Comparison of ENCODE assay signal across 21 cellular contexts in the genomic region with DNA sequence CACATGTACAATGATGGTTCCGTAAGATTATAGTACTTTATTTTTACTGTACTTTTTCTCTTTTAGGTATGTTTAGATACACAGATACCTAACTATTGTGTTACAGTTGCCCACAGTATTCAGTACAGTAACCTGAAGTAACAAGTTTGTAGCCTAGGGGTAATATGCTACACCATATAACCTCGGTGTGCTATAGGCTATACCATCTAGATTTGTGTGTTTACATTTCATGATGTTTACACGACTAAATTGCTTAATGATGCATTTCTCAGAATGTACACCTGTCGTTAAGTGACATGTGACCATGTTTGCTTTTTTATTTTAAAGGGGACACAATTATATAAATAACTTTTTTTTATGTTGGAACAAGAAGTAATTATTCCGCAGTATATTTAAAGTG.
"Had no signal": no experiment of that assay in that cellular context is flagged by ENCODE, and none has a peak within 500 bp of the region (broad histone marks: within the 10 kb centered on the region; RNA-seq: fewer than 3 reads in every experiment).

No MANE protein-coding gene starts in this region.

- H3K27ac ChIP-seq: epithelial cell of prostate, gastroesophageal sphincter, heart right ventricle, left lung, sigmoid colon, stomach, suprapubic skin, tibial nerve had no signal

- H3K4me3 ChIP-seq: gastroesophageal sphincter, heart right ventricle, left lung, sigmoid colon, smooth muscle cell, stomach, suprapubic skin, tibial nerve had no signal

- H3K4me1 ChIP-seq: gastroesophageal sphincter, heart right ventricle, left lung, sigmoid colon, stomach, suprapubic skin, tibial nerve had no signal

- H3K9me3 ChIP-seq: gastroesophageal sphincter, heart right ventricle, left lung, sigmoid colon, stomach, suprapubic skin, tibial nerve had no signal

- ATAC-seq: activated T-helper 17 cell treated with anti-CD3 and anti-CD28 coated beads, Interleukin-2, amount 50 U/mL, for 72 hours; gastroesophageal sphincter; heart right ventricle; left lung; natural killer cell; stimulated activated memory B cell treated with anti-CD40 and anti-IgM and Interleukin-4, amounts not matched to agents 10 μg/mL and 1 μg/mL and 100 μg/mL, for 72 hours had no signal

- FAIRE-seq: bronchial epithelial cell had no signal

- DNase-seq: activated naive CD4-positive, alpha-beta T cell treated with Interleukin-2 at 50 U/mL for 16 hours; activated naive CD8-positive, alpha-beta T cell treated with anti-CD3 and anti-CD28 coated beads for 36 hours; activated T-cell treated with anti-CD3 and anti-CD28 coated beads, Interleukin-2, amount 50 U/mL, for 24 hours; amniotic stem cell; cortex of kidney; heart right ventricle; left lung; natural killer cell; retina; sigmoid colon; stimulated activated CD4-positive, alpha-beta T cell treated with anti-CD3 and anti-CD28 coated beads, Interleukin-15, amount 100 ng/mL, for 24 hours; stomach; T-helper 9 cell had no signal
